Comparison of ENCODE assay signal across 1 cellular context in the genomic region with DNA sequence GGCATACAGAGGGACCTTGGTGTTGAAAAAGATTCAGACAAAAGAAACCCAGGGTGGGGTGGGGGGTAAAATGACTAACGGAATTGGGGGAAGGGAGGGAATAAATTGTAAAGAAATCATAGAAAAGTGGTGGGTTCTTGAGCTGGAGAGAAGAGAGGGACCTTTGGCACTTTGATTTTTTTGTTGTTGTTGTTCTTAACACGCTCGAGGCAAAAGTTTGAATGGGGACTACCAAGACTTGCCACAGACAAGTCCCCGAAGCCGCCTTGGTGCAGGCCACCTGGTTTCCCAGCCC.
TF ChIP-seq lines count a peak whose summit lies in the region.

No MANE protein-coding gene starts in this region.

TF ChIP-seq in SK-N-SH treated with all-trans-retinoic acid at 6 μM for 48 hours, 23 proteins besides CTCF, POLR2A, EP300 and RAD21 (continued from another document):
- TF ChIP-seq, protein P1, sequence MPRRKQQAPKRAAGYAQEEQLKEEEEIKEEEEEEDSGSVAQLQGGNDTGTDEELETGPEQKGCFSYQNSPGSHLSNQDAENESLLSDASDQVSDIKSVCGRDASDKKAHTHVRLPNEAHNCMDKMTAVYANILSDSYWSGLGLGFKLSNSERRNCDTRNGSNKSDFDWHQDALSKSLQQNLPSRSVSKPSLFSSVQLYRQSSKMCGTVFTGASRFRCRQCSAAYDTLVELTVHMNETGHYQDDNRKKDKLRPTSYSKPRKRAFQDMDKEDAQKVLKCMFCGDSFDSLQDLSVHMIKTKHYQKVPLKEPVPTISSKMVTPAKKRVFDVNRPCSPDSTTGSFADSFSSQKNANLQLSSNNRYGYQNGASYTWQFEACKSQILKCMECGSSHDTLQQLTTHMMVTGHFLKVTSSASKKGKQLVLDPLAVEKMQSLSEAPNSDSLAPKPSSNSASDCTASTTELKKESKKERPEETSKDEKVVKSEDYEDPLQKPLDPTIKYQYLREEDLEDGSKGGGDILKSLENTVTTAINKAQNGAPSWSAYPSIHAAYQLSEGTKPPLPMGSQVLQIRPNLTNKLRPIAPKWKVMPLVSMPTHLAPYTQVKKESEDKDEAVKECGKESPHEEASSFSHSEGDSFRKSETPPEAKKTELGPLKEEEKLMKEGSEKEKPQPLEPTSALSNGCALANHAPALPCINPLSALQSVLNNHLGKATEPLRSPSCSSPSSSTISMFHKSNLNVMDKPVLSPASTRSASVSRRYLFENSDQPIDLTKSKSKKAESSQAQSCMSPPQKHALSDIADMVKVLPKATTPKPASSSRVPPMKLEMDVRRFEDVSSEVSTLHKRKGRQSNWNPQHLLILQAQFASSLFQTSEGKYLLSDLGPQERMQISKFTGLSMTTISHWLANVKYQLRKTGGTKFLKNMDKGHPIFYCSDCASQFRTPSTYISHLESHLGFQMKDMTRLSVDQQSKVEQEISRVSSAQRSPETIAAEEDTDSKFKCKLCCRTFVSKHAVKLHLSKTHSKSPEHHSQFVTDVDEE (CRISPR knock-in tag; IDR thresholded peaks at IDR 0.05): no peak
- TF ChIP-seq, protein P2, sequence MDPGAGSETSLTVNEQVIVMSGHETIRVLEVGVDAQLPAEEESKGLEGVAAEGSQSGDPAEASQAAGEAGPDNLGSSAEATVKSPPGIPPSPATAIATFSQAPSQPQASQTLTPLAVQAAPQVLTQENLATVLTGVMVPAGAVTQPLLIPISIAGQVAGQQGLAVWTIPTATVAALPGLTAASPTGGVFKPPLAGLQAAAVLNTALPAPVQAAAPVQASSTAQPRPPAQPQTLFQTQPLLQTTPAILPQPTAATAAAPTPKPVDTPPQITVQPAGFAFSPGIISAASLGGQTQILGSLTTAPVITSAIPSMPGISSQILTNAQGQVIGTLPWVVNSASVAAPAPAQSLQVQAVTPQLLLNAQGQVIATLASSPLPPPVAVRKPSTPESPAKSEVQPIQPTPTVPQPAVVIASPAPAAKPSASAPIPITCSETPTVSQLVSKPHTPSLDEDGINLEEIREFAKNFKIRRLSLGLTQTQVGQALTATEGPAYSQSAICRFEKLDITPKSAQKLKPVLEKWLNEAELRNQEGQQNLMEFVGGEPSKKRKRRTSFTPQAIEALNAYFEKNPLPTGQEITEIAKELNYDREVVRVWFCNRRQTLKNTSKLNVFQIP (CRISPR knock-in tag; IDR thresholded peaks at IDR 0.05; ENCODE audit: borderline replicate concordance, low read depth): no peak
- TF ChIP-seq RARB (CRISPR knock-in tag; IDR thresholded peaks at IDR 0.05): no peak
- TF ChIP-seq, protein P3, sequence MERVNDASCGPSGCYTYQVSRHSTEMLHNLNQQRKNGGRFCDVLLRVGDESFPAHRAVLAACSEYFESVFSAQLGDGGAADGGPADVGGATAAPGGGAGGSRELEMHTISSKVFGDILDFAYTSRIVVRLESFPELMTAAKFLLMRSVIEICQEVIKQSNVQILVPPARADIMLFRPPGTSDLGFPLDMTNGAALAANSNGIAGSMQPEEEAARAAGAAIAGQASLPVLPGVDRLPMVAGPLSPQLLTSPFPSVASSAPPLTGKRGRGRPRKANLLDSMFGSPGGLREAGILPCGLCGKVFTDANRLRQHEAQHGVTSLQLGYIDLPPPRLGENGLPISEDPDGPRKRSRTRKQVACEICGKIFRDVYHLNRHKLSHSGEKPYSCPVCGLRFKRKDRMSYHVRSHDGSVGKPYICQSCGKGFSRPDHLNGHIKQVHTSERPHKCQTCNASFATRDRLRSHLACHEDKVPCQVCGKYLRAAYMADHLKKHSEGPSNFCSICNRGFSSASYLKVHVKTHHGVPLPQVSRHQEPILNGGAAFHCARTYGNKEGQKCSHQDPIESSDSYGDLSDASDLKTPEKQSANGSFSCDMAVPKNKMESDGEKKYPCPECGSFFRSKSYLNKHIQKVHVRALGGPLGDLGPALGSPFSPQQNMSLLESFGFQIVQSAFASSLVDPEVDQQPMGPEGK (CRISPR knock-in tag; IDR thresholded peaks at IDR 0.05; ENCODE audit: borderline replicate concordance): no peak
